Comparison of ENCODE assay signal across 9 cellular contexts in the genomic region with DNA sequence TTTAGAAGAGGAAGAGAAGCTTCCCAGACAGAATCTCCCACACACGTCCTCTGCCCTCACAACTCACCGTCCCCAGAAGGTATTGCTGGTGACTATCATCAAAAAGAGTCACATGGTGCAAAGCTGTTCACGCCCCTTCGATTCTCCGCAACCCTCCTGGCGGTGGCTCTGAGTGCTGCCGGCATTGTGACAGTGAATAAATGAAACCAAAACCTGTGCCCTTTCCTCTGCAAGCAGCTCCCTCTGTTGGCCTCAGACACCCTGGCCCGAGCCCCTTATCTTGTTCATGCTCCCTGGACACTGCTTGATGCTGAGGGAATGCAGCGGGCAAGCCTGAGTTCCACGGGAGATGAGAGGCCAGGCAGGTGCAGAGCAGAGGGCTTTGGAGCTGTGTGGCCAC.
DNase-seq lines count a peak whose midpoint lies in the region; ATAC-seq and TF ChIP-seq lines count a peak whose summit lies in the region.
"Had no signal": no experiment of that assay in that cellular context is flagged by ENCODE, and none has a peak within 500 bp of the region (broad histone marks: within the 10 kb centered on the region; RNA-seq: fewer than 3 reads in every experiment).

No MANE protein-coding gene starts in this region.

- H3K9me3 Mint-ChIP-seq in effector memory CD8-positive, alpha-beta T cell, result no peaks in the 10 kb centered on the region

- CTCF ChIA-PET in HEK293T (lab: Yijun Ruan, JAX), result no interaction called here

- H3K36me3 Mint-ChIP-seq in effector memory CD8-positive, alpha-beta T cell (ENCODE audit: insufficient read depth), result no peaks in the 10 kb centered on the region

- peak overlapping the region; percentile 22 to 29 for H3K4me3 Mint-ChIP-seq in effector memory CD8-positive, alpha-beta T cell

- ATAC-seq in effector memory CD8-positive, alpha-beta T cell (replicated peaks), result peak; percentile 84
- ATAC-seq in GM19023 (IDR thresholded peaks at IDR 0.05; ENCODE audit: unreplicated experiment), result no peak

- peak overlapping the region in 1 of 2 donors; percentile 54 for H3K27ac Mint-ChIP-seq in effector memory CD8-positive, alpha-beta T cell

- DNase-seq in HEK293T (ENCODE audit: extremely low spot score) (peak; percentile 26), GF-D8 (lab: John Stamatoyannopoulos, UW) (no peak), NCI-H187 treated with DMSO at 0.1 percent for 48 hours (lab: John Stamatoyannopoulos, UW) (no peak), NCI-H748 treated with DMSO at 0.1 percent for 48 hours (lab: John Stamatoyannopoulos, UW) (no peak)
- peak; percentile 19 to 35 for DNase-seq in activated CD4-positive, alpha-beta T cell treated with anti-CD3 and anti-CD28 coated beads, Interleukin-2, amount 50 U/mL, for 48 hours
- DNase-seq in effector memory CD8-positive, alpha-beta T cell, result peak; percentile 23 to 46 (median 25)
- DNase-seq in stimulated activated CD4-positive, alpha-beta T cell treated with anti-CD3 and anti-CD28 coated beads, Interleukin-4, amount 100 ng/mL, for 24 hours, result peak; percentile 32
- DNase-seq: NCI-H526 had no signal

- POLR2A ChIA-PET in HEK293T (lab: Yijun Ruan, JAX), result no interaction called here

- H3K4me1 Mint-ChIP-seq in effector memory CD8-positive, alpha-beta T cell (ENCODE audit: low read depth in 2 of 2), result peaks cover 6 to 7% of the 10 kb centered on the region in 2 donors

- peaks cover 15 to 74% of the 10 kb centered on the region in 2 donors for H3K27me3 Mint-ChIP-seq in effector memory CD8-positive, alpha-beta T cell

TF ChIP-seq in HEK293T, 16 proteins besides CTCF, POLR2A, EP300 and RAD21:
- TF ChIP-seq ZNF384 (IDR thresholded peaks at IDR 0.05) (no peak), TARDBP (IDR thresholded peaks at IDR 0.05) (no peak), NFRKB (IDR thresholded peaks at IDR 0.05) (no peak), SP1 (IDR thresholded peaks at IDR 0.05) (no peak), HDGF (IDR thresholded peaks at IDR 0.05; ENCODE audit: borderline replicate concordance) (no peak), ARNT (IDR thresholded peaks at IDR 0.05) (no peak), ELF4 (IDR thresholded peaks at IDR 0.05) (no peak), LEF1 (IDR thresholded peaks at IDR 0.05; ENCODE audit: borderline replicate concordance) (no peak), CTBP1 (IDR thresholded peaks at IDR 0.05; ENCODE audit: borderline replicate concordance) (no peak), FOXM1 (IDR thresholded peaks at IDR 0.05; ENCODE audit: borderline replicate concordance) (no peak), FOXK2 (IDR thresholded peaks at IDR 0.05) (no peak), BHLHE40 (IDR thresholded peaks at IDR 0.05; ENCODE audit: borderline replicate concordance) (no peak)

Comparison
In these comparisons a context has a peak if more than half of its experiments do, and no peak if none do; other contexts are left out.
1. DNase-seq: peak in HEK293T (single experiment), activated CD4-positive, alpha-beta T cell treated with anti-CD3 and anti-CD28 coated beads, Interleukin-2, amount 50 U/mL, for 48 hours (2 of 2), effector memory CD8-positive, alpha-beta T cell (3 of 3) and stimulated activated CD4-positive, alpha-beta T cell treated with anti-CD3 and anti-CD28 coated beads, Interleukin-4, amount 100 ng/mL, for 24 hours (single experiment); none in GF-D8 (single experiment), NCI-H187 treated with DMSO at 0.1 percent for 48 hours (single experiment) and NCI-H748 treated with DMSO at 0.1 percent for 48 hours (single experiment).